ENCODE assay signal across 15 cellular contexts in genomic region chr12:130932061-130932650, GRCh38. TPM values are rescaled to one million over a fixed set of nuclear protein-coding genes. Genes with fewer than 3 reads are reported as not detected.
"Had no signal": no experiment of that assay in that cellular context is flagged by ENCODE, and none has a peak within 500 bp of the region (broad histone marks: within the 10 kb centered on the region; RNA-seq: fewer than 3 reads in every experiment).

No MANE protein-coding gene starts in this region.

- H3K4me1 ChIP-seq: body of pancreas, foreskin keratinocyte, parathyroid adenoma had no signal

- H3K9ac ChIP-seq: neural progenitor cell, parathyroid adenoma had no signal

- H2AFZ ChIP-seq: neural progenitor cell, parathyroid adenoma had no signal

- H3K4me3 ChIP-seq: body of pancreas, neural progenitor cell, skin epidermis had no signal

- H3K79me2 ChIP-seq: parathyroid adenoma had no signal

- ATAC-seq: activated T-helper 17 cell treated with anti-CD3 and anti-CD28 coated beads, Interleukin-2, amount 50 U/mL, for 72 hours; body of pancreas; effector memory CD8-positive, alpha-beta T cell; foreskin keratinocyte; stimulated activated naive CD8-positive, alpha-beta T cell treated with anti-CD3 and anti-CD28 coated beads, Interleukin-15, amount 100 ng/mL, for 72 hours had no signal

- DNase-seq: activated CD4-positive, alpha-beta T cell treated with anti-CD3 and anti-CD28 coated beads for 48 hours; activated T-cell treated with anti-CD3 and anti-CD28 coated beads for 4 hours; amniotic stem cell; body of pancreas; effector memory CD8-positive, alpha-beta T cell; foreskin keratinocyte; stimulated activated CD4-positive, alpha-beta T cell treated with anti-CD3 and anti-CD28 coated beads, Interleukin-4, amount 100 ng/mL, for 4 hours; stimulated activated naive CD8-positive, alpha-beta T cell treated with anti-CD3 and anti-CD28 coated beads, Interleukin-15, amount 100 ng/mL, for 72 hours; T-helper 1 cell had no signal

- H3K4me2 ChIP-seq: neural progenitor cell had no signal

- H3K27ac ChIP-seq: body of pancreas, foreskin keratinocyte, neural progenitor cell, parathyroid adenoma had no signal

- H3K36me3 ChIP-seq: neural progenitor cell had no signal

- H3K9me3 ChIP-seq: body of pancreas had no signal

- H3K27me3 ChIP-seq: body of pancreas, foreskin keratinocyte, neural progenitor cell had no signal

- FAIRE-seq: keratinocyte had no signal

RNA-seq across cellular contexts. Expression of gene ADGRD1, which starts 21.6 kb away (rescaled TPM):
- total RNA-seq: epithelial cell of proximal tubule, foreskin keratinocyte had no signal
- polyA plus RNA-seq: foreskin keratinocyte, keratinocyte had no signal
